ENCODE assay signal across 38 cellular contexts in genomic region chr12:63144556-63144955, GRCh38. TPM values are rescaled to one million over a fixed set of nuclear protein-coding genes. Genes with fewer than 3 reads are reported as not detected.
"Had no signal": no experiment of that assay in that cellular context is flagged by ENCODE, and none has a peak within 500 bp of the region (broad histone marks: within the 10 kb centered on the region; RNA-seq: fewer than 3 reads in every experiment).

No MANE protein-coding gene starts in this region.

- H2AFZ ChIP-seq: PC-9 had no signal

- H3K4me3 Mint-ChIP-seq: T-cell had no signal

- H3K36me3 Mint-ChIP-seq: T-cell had no signal

- H3K36me3 ChIP-seq: MG63, SJCRH30 had no signal

- H3K4me2 ChIP-seq: PC-9 had no signal

- H3K4me1 ChIP-seq: SJCRH30 had no signal

- H3K9me3 ChIP-seq: MG63, SJCRH30 had no signal

- H3K27ac Mint-ChIP-seq: T-cell had no signal

- FAIRE-seq: RCC 7860 had no signal

- H3K27ac ChIP-seq: PC-9, RWPE1, SJCRH30, SK-N-MC had no signal

- H3K4me1 Mint-ChIP-seq: T-cell had no signal

- ATAC-seq: Panc1, Right ventricle myocardium inferior, SK-N-SH treated with all-trans-retinoic acid at 6 μM for 48 hours, T-cell had no signal

- H3K9me3 Mint-ChIP-seq: T-cell had no signal

- H3K27me3 ChIP-seq: SJCRH30 had no signal

- H3K4me3 ChIP-seq: MG63, PC-9, SJCRH30, SK-N-MC had no signal

- DNase-seq: Kasumi-1, MG63, NCI-H1048, NCI-H1092 treated with DMSO at 0.1 percent for 48 hours, NCI-H1105 treated with DMSO at 0.1 percent for 48 hours, NCI-H1417, NCI-H1436, NCI-H146, NCI-H1694, NCI-H187, NCI-H1930, NCI-H2029 treated with DMSO at 0.1 percent for 48 hours, NCI-H2081 treated with DMSO at 0.1 percent for 48 hours, NCI-H2107, NCI-H2171, NCI-H226, NCI-H446 treated with DMSO at 0.1 percent for 48 hours, NCI-H510A, NCI-H524, NCI-H526, NCI-H69, NCI-H748 treated with DMSO at 0.1 percent for 48 hours, NCI-H82, PC-9, SHP77, SIG-M5, SJCRH30, T-cell had no signal

RNA-seq across cellular contexts. Expression of gene AVPR1A, which starts 6.4 kb away (rescaled TPM):
- total RNA-seq: M059J, OCI-LY7, PC-9, RPMI7951, SJCRH30, SK-MEL-5 had no signal
